Comparison of ENCODE assay signal across 1 cellular context in the genomic region with DNA sequence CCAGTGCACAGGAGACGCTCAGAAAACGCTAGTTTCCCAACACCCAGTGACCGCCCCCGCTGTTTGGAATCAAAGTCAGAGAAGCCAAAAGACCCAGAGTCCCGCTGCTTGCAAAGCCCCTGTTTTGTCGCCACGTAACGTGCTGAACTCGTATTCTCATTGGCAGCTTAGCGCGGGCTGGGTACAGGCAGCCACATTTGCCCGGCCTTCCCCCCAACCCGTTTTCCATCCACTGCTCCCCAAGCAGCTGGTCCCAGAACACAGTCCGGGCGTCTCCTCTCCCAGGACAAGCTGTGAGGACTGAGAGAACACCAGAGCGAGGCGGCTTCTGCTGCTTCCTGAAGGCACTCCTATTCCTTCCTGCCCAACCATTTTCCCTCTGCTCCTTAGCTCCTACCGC.
TF ChIP-seq lines count a peak whose summit lies in the region.

No MANE protein-coding gene starts in this region.

TF ChIP-seq in IMR-90, 13 proteins besides CTCF, POLR2A, EP300 and RAD21:
- TF ChIP-seq MAZ (IDR thresholded peaks at IDR 0.05; ENCODE audit: borderline replicate concordance, low read depth, low read length) (no peak), CHD1 (IDR thresholded peaks at IDR 0.05; ENCODE audit: low read depth, low read length) (no peak)
